In genomic region chr3:48830660-48831190, GRCh38 we compare ENCODE assay signal across 25 cellular contexts.
"Had no signal": no experiment of that assay in that cellular context is flagged by ENCODE, and none has a peak within 500 bp of the region (broad histone marks: within the 10 kb centered on the region; RNA-seq: fewer than 3 reads in every experiment).

No MANE protein-coding gene starts in this region.

- H3K4me3 ChIP-seq: MG63 had no signal

- ATAC-seq: activated T-helper 17 cell treated with anti-CD3 and anti-CD28 coated beads, Interleukin-2, amount 50 U/mL, for 72 hours; T-helper 17 cell; WTC11 had no signal

- H3K36me3 Mint-ChIP-seq: WTC11 had no signal

- H3K9me3 Mint-ChIP-seq: activated CD4-positive, alpha-beta T cell treated with anti-CD3 and anti-CD28 coated beads, Interleukin-2, amount 10 ng/mL, durations not matched to agents 24 days and 14 days; activated naive CD4-positive, alpha-beta T cell treated with anti-CD3 and anti-CD28 coated beads for 36 hours; activated T-helper 17 cell treated with anti-CD3 and anti-CD28 coated beads, Interleukin-2, amount 50 U/mL, for 72 hours; brain; WTC11 had no signal

- H3K4me1 Mint-ChIP-seq: activated T-helper 17 cell treated with anti-CD3 and anti-CD28 coated beads, Interleukin-2, amount 50 U/mL, for 72 hours had no signal

- FAIRE-seq: astrocyte had no signal

- H3K9me3 ChIP-seq: MG63 had no signal

- DNase-seq: activated CD4-positive, alpha-beta T cell treated with anti-CD3 and anti-CD28 coated beads, Interleukin-2, amount 10 ng/mL, durations not matched to agents 24 days and 14 days; activated CD4-positive, alpha-beta T cell treated with anti-CD3 and anti-CD28 coated beads, Interleukin-2, amount 50 U/mL, for 48 hours; activated CD4-positive, CD25-positive, alpha-beta regulatory T cell treated with anti-CD3 and anti-CD28 coated beads, Interleukin-2, amount 50 U/mL, for 72 hours; activated gamma-delta T cell; activated naive CD4-positive, alpha-beta T cell treated with anti-CD3 and anti-CD28 coated beads for 36 hours; activated T-cell treated with anti-CD3 and anti-CD28 coated beads for 4 hours; activated T-cell treated with anti-CD3 and anti-CD28 coated beads, Interleukin-2, amount 50 U/mL, for 48 hours; amygdala; MG63; MV-4-11; NCI-H1092 treated with DMSO at 0.1 percent for 48 hours; NCI-H1436; NCI-H1694 treated with DMSO at 0.1 percent for 48 hours; NCI-H2029 treated with DMSO at 0.1 percent for 48 hours; NCI-H446; NCI-H526; NCI-H82; SIG-M5; T-helper 17 cell; T-helper 9 cell had no signal

- H3K27me3 ChIP-seq: MG63 had no signal

- H3K27me3 Mint-ChIP-seq: activated CD4-positive, alpha-beta T cell treated with anti-CD3 and anti-CD28 coated beads, Interleukin-2, amount 10 ng/mL, durations not matched to agents 24 days and 14 days; activated naive CD8-positive, alpha-beta T cell; activated T-helper 17 cell treated with anti-CD3 and anti-CD28 coated beads, Interleukin-2, amount 50 U/mL, for 72 hours; brain; T-helper 17 cell had no signal

- H3K27ac Mint-ChIP-seq: activated CD4-positive, alpha-beta T cell treated with anti-CD3 and anti-CD28 coated beads, Interleukin-2, amount 10 ng/mL, durations not matched to agents 24 days and 14 days; activated naive CD4-positive, alpha-beta T cell treated with anti-CD3 and anti-CD28 coated beads for 36 hours; activated naive CD8-positive, alpha-beta T cell; activated T-helper 17 cell treated with anti-CD3 and anti-CD28 coated beads, Interleukin-2, amount 50 U/mL, for 72 hours; T-helper 17 cell; WTC11 had no signal

- H3K4me3 Mint-ChIP-seq: activated CD4-positive, alpha-beta T cell treated with anti-CD3 and anti-CD28 coated beads, Interleukin-2, amount 10 ng/mL, durations not matched to agents 24 days and 14 days; activated naive CD4-positive, alpha-beta T cell treated with anti-CD3 and anti-CD28 coated beads for 36 hours; activated naive CD8-positive, alpha-beta T cell; activated T-helper 17 cell treated with anti-CD3 and anti-CD28 coated beads, Interleukin-2, amount 50 U/mL, for 72 hours; brain; T-helper 17 cell; WTC11 had no signal

- H3K36me3 ChIP-seq: MG63 had no signal
